ENCODE assay signal across 8 cellular contexts in genomic region chr7:74094224-74095095, GRCh38. TPM values are rescaled to one million over a fixed set of nuclear protein-coding genes. Genes with fewer than 3 reads are reported as not detected.
DNase-seq lines count a peak whose midpoint lies in the region; ATAC-seq and TF ChIP-seq lines count a peak whose summit lies in the region.

No MANE protein-coding gene starts in this region.

- H3K9me3 ChIP-seq in PC-9 (ENCODE audit: insufficient read depth, low read depth) (peaks cover 6% of the 10 kb centered on the region; the same call in 1 of the 2 replicates), neuronal stem cell (replicated peaks in 1 of 2; ENCODE audit: control insufficient read depth in 2 of 2, insufficient read depth in 1 of 2, low read depth in 1 of 2, low read length in 2 of 2) (peaks cover 9 to 21% of the 10 kb centered on the region in 2 donors), subcutaneous abdominal adipose tissue (ENCODE audit: control insufficient read depth in 5 of 5, low read length in 5 of 5) (peaks cover 0 to 3% (median 0%) of the 10 kb centered on the region in 5 donors)

- H3K36me3 Mint-ChIP-seq in activated T-helper 1 cell treated with anti-CD3 and anti-CD28 coated beads, Interleukin-12 subunit alpha, Interleukin-12 subunit beta, Interleukin-2, Interleukin-4 antibody, amounts not matched to agents 30 ng/mL and 10 ng/mL and 1 ng/mL, durations not matched to agents 14 hours and 24 hours and 36 hours (ENCODE audit: low read depth) = peaks cover 6% of the 10 kb centered on the region

- DNase-seq in PC-9 = peak; percentile 92 to 94
- DNase-seq in activated T-helper 1 cell treated with anti-CD3 and anti-CD28 coated beads, Interleukin-12 subunit alpha, Interleukin-12 subunit beta, Interleukin-2, Interleukin-4 antibody, amounts not matched to agents 30 ng/mL and 10 ng/mL and 1 ng/mL, durations not matched to agents 14 hours and 24 hours and 36 hours (ENCODE audit: low spot score) = peak; percentile 64
- DNase-seq in fibroblast of villous mesenchyme (ENCODE audit: low read depth) = peak; percentile 94
- DNase-seq in neuronal stem cell (ENCODE audit: low spot score) = peak; percentile 54

- no peaks in the 10 kb centered on the region for H4K20me1 ChIP-seq in PC-9 (ENCODE audit: insufficient read depth)

- H4K8ac ChIP-seq in neuronal stem cell (ENCODE audit: low read depth, low read length) = no peak overlapping the region

- intact Hi-C loops in PC-9 (cut with micrococcal nuclease; ENCODE audit: unreplicated experiment) = loop anchor here (1.0 to 5.0 kb wide), 2 partner anchors 38 to 48 kb away; no protein-coding TSS in a partner anchor
- intact Hi-C loops in activated T-helper 1 cell treated with anti-CD3 and anti-CD28 coated beads, Interleukin-12 subunit alpha, Interleukin-12 subunit beta, Interleukin-2, Interleukin-4 antibody, amounts not matched to agents 30 ng/mL and 10 ng/mL and 1 ng/mL, durations not matched to agents 14 hours and 24 hours and 36 hours (cut with micrococcal nuclease) = loop anchor here (1.0 to 2.0 kb wide), 4 partner anchors 11 to 160 kb away; partner anchors contain the start of genes EIF4H, LIMK1 and RFC2

- H3K9ac ChIP-seq in neuronal stem cell (ENCODE audit: low read depth, low read length, poor library complexity) (peak overlapping the region; percentile 73), subcutaneous abdominal adipose tissue (ENCODE audit: low read length in 5 of 5) (peak overlapping the region in 3 of 5 donors; percentile 40 to 61 (median 41))

- no TSS peak for BruUV-seq in PC-9 (replicated peaks; lab: Mats Ljungman, UMichigan)

- H3K79me1 ChIP-seq in neuronal stem cell (ENCODE audit: low read depth, low read length) = peaks cover 12% of the 10 kb centered on the region

- peak overlapping the region; percentile 83 for H2BK120ac ChIP-seq in neuronal stem cell (ENCODE audit: low read depth, low read length)

- H3K23ac ChIP-seq in neuronal stem cell (ENCODE audit: low read depth, low read length, poor library complexity) = no peak overlapping the region

- peak overlapping the region; percentile 89 for H3K14ac ChIP-seq in neuronal stem cell (ENCODE audit: low read length)

- peak overlapping the region; percentile 98 for H2AK5ac ChIP-seq in neuronal stem cell (ENCODE audit: low read depth, low read length)

- no peak overlapping the region for H2BK12ac ChIP-seq in neuronal stem cell (ENCODE audit: low read length)

- H3K4me3 ChIP-seq in PC-9 = peak overlapping the region; percentile 41; the same call in 1 of the 2 replicates
- H3K4me3 ChIP-seq in fibroblast of villous mesenchyme (ENCODE audit: low read depth, low read length) = peak overlapping the region; percentile 47
- H3K4me3 ChIP-seq in neuronal stem cell (ENCODE audit: low read length in 2 of 2) = peak overlapping the region in 1 of 2 donors; percentile 42
- H3K4me3 ChIP-seq in subcutaneous abdominal adipose tissue (ENCODE audit: low read depth in 1 of 5, low read length in 5 of 5) = peak overlapping the region; percentile 40 to 69 (median 67)

- H4K91ac ChIP-seq in neuronal stem cell (ENCODE audit: low read depth, low read length, poor library complexity) = no peak overlapping the region

- peak overlapping the region; percentile 53 for H3K4ac ChIP-seq in neuronal stem cell (ENCODE audit: low read length)

- peaks cover 3% of the 10 kb centered on the region for H3K9me3 Mint-ChIP-seq in activated T-helper 1 cell treated with anti-CD3 and anti-CD28 coated beads, Interleukin-12 subunit alpha, Interleukin-12 subunit beta, Interleukin-2, Interleukin-4 antibody, amounts not matched to agents 30 ng/mL and 10 ng/mL and 1 ng/mL, durations not matched to agents 14 hours and 24 hours and 36 hours

- H3K27me3 Mint-ChIP-seq in activated T-helper 1 cell treated with anti-CD3 and anti-CD28 coated beads, Interleukin-12 subunit alpha, Interleukin-12 subunit beta, Interleukin-2, Interleukin-4 antibody, amounts not matched to agents 30 ng/mL and 10 ng/mL and 1 ng/mL, durations not matched to agents 14 hours and 24 hours and 36 hours (ENCODE audit: insufficient read depth) = no peaks in the 10 kb centered on the region

- H3K4me1 ChIP-seq in PC-9 (replicated peaks; ENCODE audit: insufficient read depth) (peaks cover 38% of the 10 kb centered on the region), neuronal stem cell (ENCODE audit: control insufficient read depth in 2 of 2, insufficient read depth in 1 of 2, low read depth in 1 of 2, low read length in 2 of 2) (peaks cover 28 to 38% of the 10 kb centered on the region in 2 donors), subcutaneous abdominal adipose tissue (ENCODE audit: control insufficient read depth in 5 of 5, insufficient read depth in 5 of 5, low read length in 5 of 5) (peaks cover 4 to 33% (median 28%) of the 10 kb centered on the region in 5 donors)

- no peak overlapping the region for H2AFZ ChIP-seq in PC-9
- peak overlapping the region; percentile 87 for H2AFZ ChIP-seq in neuronal stem cell (ENCODE audit: low read length)

- peak overlapping the region; percentile 94 for H3K18ac ChIP-seq in neuronal stem cell (ENCODE audit: low read length)

- POLR2A ChIA-PET in PC-9 (lab: Charles Lee; ENCODE audit: unreplicated experiment) = interaction anchor here (0.6 to 0.8 kb wide), 3 partner anchors 16 to 244 kb away, joined by 3 to 13 read pairs (median 8); no protein-coding TSS in a partner anchor

- CTCF ChIA-PET in PC-9 (lab: Charles Lee) = no interaction called here

- H3K4me3 Mint-ChIP-seq in activated T-helper 1 cell treated with anti-CD3 and anti-CD28 coated beads, Interleukin-12 subunit alpha, Interleukin-12 subunit beta, Interleukin-2, Interleukin-4 antibody, amounts not matched to agents 30 ng/mL and 10 ng/mL and 1 ng/mL, durations not matched to agents 14 hours and 24 hours and 36 hours = peak overlapping the region; percentile 82

- peak overlapping the region; percentile 95 for H3K27ac Mint-ChIP-seq in activated T-helper 1 cell treated with anti-CD3 and anti-CD28 coated beads, Interleukin-12 subunit alpha, Interleukin-12 subunit beta, Interleukin-2, Interleukin-4 antibody, amounts not matched to agents 30 ng/mL and 10 ng/mL and 1 ng/mL, durations not matched to agents 14 hours and 24 hours and 36 hours

- H3K4me2 ChIP-seq in PC-9 = peak overlapping the region; percentile 76
- H3K4me2 ChIP-seq in neuronal stem cell (ENCODE audit: insufficient read depth, low read length, poor library complexity, severe bottlenecking) = peak overlapping the region; percentile 49

- peak overlapping the region; percentile 45 for H2BK15ac ChIP-seq in neuronal stem cell (ENCODE audit: low read length)

- ATAC-seq in HG02870 (IDR thresholded peaks at IDR 0.05; ENCODE audit: unreplicated experiment) (peak; percentile 42), HG03139 (IDR thresholded peaks at IDR 0.05; ENCODE audit: unreplicated experiment) (no peak)

- H3F3A ChIP-seq in PC-9 (ENCODE audit: insufficient read depth, low read depth) = peaks cover 50% of the 10 kb centered on the region; the same call in 1 of the 2 replicates

- H3K27me3 ChIP-seq in PC-9 (ENCODE audit: insufficient read depth, low read depth) (no peaks in the 10 kb centered on the region), neuronal stem cell (ENCODE audit: control insufficient read depth in 3 of 3, insufficient read depth in 3 of 3, low read depth in 1 of 3, low read length in 3 of 3) (no peaks in the 10 kb centered on the region), subcutaneous abdominal adipose tissue (ENCODE audit: control insufficient read depth in 5 of 5, insufficient read depth in 4 of 5, low read length in 5 of 5) (peaks cover 0 to 8% (median 0%) of the 10 kb centered on the region in 5 donors)

- H3K36me3 ChIP-seq in PC-9 (ENCODE audit: low read depth) (peaks cover 24% of the 10 kb centered on the region), neuronal stem cell (replicated peaks in 1 of 2; ENCODE audit: control insufficient read depth in 2 of 2, insufficient read depth in 2 of 2, low read length in 2 of 2) (peaks cover 22 to 47% of the 10 kb centered on the region in 2 donors), subcutaneous abdominal adipose tissue (ENCODE audit: control insufficient read depth in 5 of 5, insufficient read depth in 5 of 5, low read length in 5 of 5) (peaks cover 0 to 19% (median 5%) of the 10 kb centered on the region in 5 donors)

- WGBS in neuronal stem cell (ENCODE audit: extremely low coverage in 2 of 2, insufficient read length in 2 of 2, insufficient replicate concordance in 1 of 2), 2 donors = no CpG with 5 or more reads among the region's 32 CpGs

- TF ChIP-seq CTCF in PC-9 (conservative IDR thresholded peaks at IDR 0.05) (no peak), fibroblast of villous mesenchyme (IDR thresholded peaks at IDR 0.05; ENCODE audit: insufficient read depth, low read depth, low read length) (no peak)

- peaks cover 18% of the 10 kb centered on the region for H3K4me1 Mint-ChIP-seq in activated T-helper 1 cell treated with anti-CD3 and anti-CD28 coated beads, Interleukin-12 subunit alpha, Interleukin-12 subunit beta, Interleukin-2, Interleukin-4 antibody, amounts not matched to agents 30 ng/mL and 10 ng/mL and 1 ng/mL, durations not matched to agents 14 hours and 24 hours and 36 hours (ENCODE audit: low read depth)

- H3K9me2 ChIP-seq in PC-9 (ENCODE audit: insufficient read depth) = no peaks in the 10 kb centered on the region

- peak overlapping the region; percentile 7 for H2BK5ac ChIP-seq in neuronal stem cell (ENCODE audit: low read length)

- TF ChIP-seq POLR2A in GM15510 (IDR thresholded peaks at IDR 0.05; ENCODE audit: borderline replicate concordance, extremely low read depth, insufficient read length) = peak; percentile 8

- H3K27ac ChIP-seq in PC-9 (peak overlapping the region; percentile 78), neuronal stem cell (replicated peaks; ENCODE audit: low read length) (peak overlapping the region; percentile 48), subcutaneous abdominal adipose tissue (ENCODE audit: low read depth, low read length) (peak overlapping the region; percentile 17)

- peaks cover 21% of the 10 kb centered on the region for H3K79me2 ChIP-seq in PC-9 (ENCODE audit: low read depth)

RNA-seq across cellular contexts. Expression of gene LIMK1, which starts 10.9 kb away (rescaled TPM):
- total RNA-seq in PC-9 (2021) = 128 and 148 TPM in 2 replicates
- 24.3 and 25.2 TPM in 2 replicates for total RNA-seq in activated T-helper 1 cell treated with anti-CD3 and anti-CD28 coated beads, Interleukin-12 subunit alpha, Interleukin-12 subunit beta, Interleukin-2, Interleukin-4 antibody, amounts not matched to agents 30 ng/mL and 10 ng/mL and 1 ng/mL, durations not matched to agents 14 hours and 24 hours and 36 hours
- 44.9 and 50.6 TPM in 2 replicates for total RNA-seq in fibroblast of villous mesenchyme
- 62.3 TPM for polyA plus RNA-seq in neuronal stem cell (2013, experiment 1 of 2)
- polyA plus RNA-seq in neuronal stem cell (2013, experiment 2 of 2) = 60.7 TPM

Comparison
In these comparisons a context has a peak if more than half of its experiments do, and no peak if none do; other contexts are left out.
1. H3K27ac ChIP-seq: peak in every context shown above with its lines; median percentile 78 in PC-9; 48 in neuronal stem cell; 17 in subcutaneous abdominal adipose tissue.